11 cellular contexts compared by ENCODE assay signal in genomic region chr6:158894192-158894591, GRCh38.
DNase-seq lines count a peak whose midpoint lies in the region; ATAC-seq, FAIRE-seq and TF ChIP-seq lines count a peak whose summit lies in the region.
"Had no signal": no experiment of that assay in that cellular context is flagged by ENCODE, and none has a peak within 500 bp of the region (broad histone marks: within the 10 kb centered on the region; RNA-seq: fewer than 3 reads in every experiment).

No MANE protein-coding gene starts in this region.

- peaks cover 3% of the 10 kb centered on the region for H3K27me3 Mint-ChIP-seq in nephron progenitor cell (ENCODE audit: low read depth, poor library complexity)

- no peaks in the 10 kb centered on the region for H3K36me3 Mint-ChIP-seq in nephron progenitor cell (ENCODE audit: low read depth)

- no peak overlapping the region for H3K4me3 Mint-ChIP-seq in nephron progenitor cell

- DNase-seq in GM04503 (ENCODE audit: low read depth) (peak; percentile 61), RCC 7860 (ENCODE audit: low spot score) (peak; percentile 96), fibroblast of gingiva (ENCODE audit: low read depth) (peak; percentile 43), omental fat pad (ENCODE audit: low spot score) (no peak), GDM1 (lab: John Stamatoyannopoulos, UW) (no peak), NCI-H1092 treated with DMSO at 0.1 percent for 48 hours (lab: John Stamatoyannopoulos, UW) (no peak), frontal cortex (ENCODE audit: low spot score in 2 of 2) (no peak), nephron progenitor cell (no peak)
- DNase-seq: gastrocnemius medialis, GF-D8, NCI-H526 treated with DMSO at 0.1 percent for 48 hours had no signal

- no peak overlapping the region for H3K27ac Mint-ChIP-seq in nephron progenitor cell

- ATAC-seq in omental fat pad (ENCODE audit: low FRiP score) = peak; percentile 86
- ATAC-seq: gastrocnemius medialis had no signal

- H3K4me1 Mint-ChIP-seq in nephron progenitor cell = peaks cover 4% of the 10 kb centered on the region

- H3K9me3 Mint-ChIP-seq in nephron progenitor cell = peaks cover 4% of the 10 kb centered on the region

- no peak for TF ChIP-seq CTCF in omental fat pad (IDR thresholded peaks at IDR 0.05)
- no peak for TF ChIP-seq CTCF in nephron progenitor cell (IDR thresholded peaks at IDR 0.05)

- FAIRE-seq in RCC 7860 (lab: Jason Lieb, UNC) (peak; percentile 92), frontal cortex (lab: Jason Lieb, UNC) (no peak)

Comparison
In these comparisons a context has a peak if more than half of its experiments do, and no peak if none do; other contexts are left out.
1. DNase-seq: peak in GM04503 (single experiment), RCC 7860 (single experiment) and fibroblast of gingiva (single experiment); none in omental fat pad (single experiment), GDM1 (single experiment), NCI-H1092 treated with DMSO at 0.1 percent for 48 hours (single experiment), frontal cortex (0 of 2) and nephron progenitor cell (single experiment).